In genomic region chr2:240538031-240538780, GRCh38 we compare ENCODE assay signal across 23 cellular contexts.
"Had no signal": no experiment of that assay in that cellular context is flagged by ENCODE, and none has a peak within 500 bp of the region (broad histone marks: within the 10 kb centered on the region; RNA-seq: fewer than 3 reads in every experiment).

No MANE protein-coding gene starts in this region.

- H3K27ac Mint-ChIP-seq: dendritic cell treated with granulocyte-macrophage colony-stimulating factor and Interleukin-4, amounts not matched to agents 40 ng/mL and 50 ng/mL, for 4 days; stimulated activated memory B cell treated with anti-CD40 and anti-IgM and Interleukin-4, amounts not matched to agents 10 μg/mL and 1 μg/mL and 100 μg/mL, for 72 hours had no signal

- H3K9me3 Mint-ChIP-seq: immature natural killer cell, natural killer cell had no signal

- H3K27me3 Mint-ChIP-seq: dendritic cell treated with granulocyte-macrophage colony-stimulating factor and Interleukin-4, amounts not matched to agents 40 ng/mL and 50 ng/mL, for 4 days; stimulated activated memory B cell treated with anti-CD40 and anti-IgM and Interleukin-4, amounts not matched to agents 10 μg/mL and 1 μg/mL and 100 μg/mL, for 72 hours had no signal

- H3K4me3 Mint-ChIP-seq: dendritic cell treated with granulocyte-macrophage colony-stimulating factor and Interleukin-4, amounts not matched to agents 40 ng/mL and 50 ng/mL, for 4 days; immature natural killer cell; natural killer cell; stimulated activated memory B cell treated with anti-CD40 and anti-IgM and Interleukin-4, amounts not matched to agents 10 μg/mL and 1 μg/mL and 100 μg/mL, for 72 hours had no signal

- DNase-seq: activated CD4-positive, alpha-beta T cell treated with anti-CD3 and anti-CD28 coated beads, Interleukin-2, amount 50 U/mL, for 1 hour; activated CD4-positive, CD25-positive, alpha-beta regulatory T cell treated with anti-CD3 and anti-CD28 coated beads, Interleukin-2, amount 50 U/mL, for 72 hours; activated gamma-delta T cell treated with Interleukin-2 at 50 U/mL for 16 hours; activated naive CD4-positive, alpha-beta T cell treated with anti-CD3 and anti-CD28 coated beads, Interleukin-2, amount 50 U/mL, for 16 hours; activated T-cell treated with anti-CD3 and anti-CD28 coated beads, Interleukin-2, amount 50 U/mL, for 1 hour; amniotic stem cell; central memory CD4-positive, alpha-beta T cell; foreskin keratinocyte; heart left ventricle; hypothalamus; immature natural killer cell; mesenchymal stem cell; natural killer cell; retina; sigmoid colon; small intestine; stimulated activated CD4-positive, alpha-beta T cell treated with anti-CD3 and anti-CD28 coated beads, Interleukin-1b, Interleukin-23, amount 100 ng/mL, for 48 hours; stimulated activated CD4-positive, alpha-beta T cell treated with anti-CD3 and anti-CD28 coated beads, Interleukin-4, amount 100 ng/mL, for 4 hours; stimulated activated CD8-positive, alpha-beta memory T cell treated with anti-CD3 and anti-CD28 coated beads, Interleukin-4, amount 100 ng/mL, for 48 hours; T-helper 2 cell had no signal

- ATAC-seq: foreskin keratinocyte; heart left ventricle; left lobe of liver; natural killer cell; stimulated activated memory B cell treated with anti-CD40 and anti-IgM and Interleukin-4, amounts not matched to agents 10 μg/mL and 1 μg/mL and 100 μg/mL, for 72 hours had no signal
